In genomic region chr2:158497486-158497885, GRCh38 we compare ENCODE assay signal across 15 cellular contexts. TPM values are rescaled to one million over a fixed set of nuclear protein-coding genes. Genes with fewer than 3 reads are reported as not detected.
DNase-seq lines count a peak whose midpoint lies in the region; ATAC-seq, FAIRE-seq and TF ChIP-seq lines count a peak whose summit lies in the region.
"Had no signal": no experiment of that assay in that cellular context is flagged by ENCODE, and none has a peak within 500 bp of the region (broad histone marks: within the 10 kb centered on the region; RNA-seq: fewer than 3 reads in every experiment).

No MANE protein-coding gene starts in this region.

- FAIRE-seq in small intestine (lab: Jason Lieb, UNC), result no peak

- no peaks in the 10 kb centered on the region for H3K9me3 Mint-ChIP-seq in activated T-cell treated with anti-CD3 and anti-CD28 coated beads, Interleukin-2, amount 50 U/mL, for 72 hours
- H3K9me3 Mint-ChIP-seq in activated T-cell treated with anti-CD3 and anti-CD28 coated beads, Interleukin-2, amount 50 U/mL, for 24 hours, result no peaks in the 10 kb centered on the region
- H3K9me3 Mint-ChIP-seq in WTC11, result no peaks in the 10 kb centered on the region
- H3K9me3 Mint-ChIP-seq: activated T-helper 2 cell treated with anti-CD3 and anti-CD28 coated beads, Interferon-gamma antibody, Interleukin-2, Interleukin-4, amounts not matched to agents 10 μg/mL and 5 μg/mL and 100 μg/mL, durations not matched to agents 14 hours and 24 hours and 36 hours; T-cell had no signal

- CTCF ChIA-PET in WTC11 (lab: Charles Lee), result interaction anchor here (0.6 to 1.4 kb wide), 5 partner anchors 8 to 256 kb away, joined by 3 to 5 read pairs (median 3); no protein-coding TSS in a partner anchor

- no peak for DNase-seq in activated T-cell treated with anti-CD3 and anti-CD28 coated beads, Interleukin-2, amount 50 U/mL, for 72 hours
- DNase-seq in activated T-cell treated with anti-CD3 and anti-CD28 coated beads, Interleukin-2, amount 50 U/mL, for 24 hours, result no peak
- no peak for DNase-seq in WTC11 (ENCODE audit: low spot score)
- DNase-seq in small intestine, result peak; percentile 39
- DNase-seq in NK-92 treated with Interleukin-12 subunit alpha and Interleukin-12 subunit beta, amount 100 ng/mL, for 24 hours (lab: John Stamatoyannopoulos, UW), result no peak
- DNase-seq in SHP77 treated with DMSO at 0.1 percent for 48 hours (lab: John Stamatoyannopoulos, UW), result no peak
- DNase-seq: esophagus squamous epithelium; NCI-H2107; stimulated activated CD4-positive, alpha-beta T cell treated with anti-CD3 and anti-CD28 coated beads, Interleukin-15, amount 100 ng/mL, for 24 hours; T-cell; uterus had no signal

- H3K4me3 ChIP-seq in gastroesophageal sphincter (no peak overlapping the region), small intestine (ENCODE audit: low read depth in 1 of 2, low read length in 2 of 2) (no peak overlapping the region)
- H3K4me3 ChIP-seq: cardiac muscle cell, esophagus squamous epithelium, uterus had no signal

- TF ChIP-seq CTCF in WTC11 (IDR thresholded peaks at IDR 0.05) (no peak), gastroesophageal sphincter (IDR thresholded peaks at IDR 0.05) (no peak)

- POLR2A ChIA-PET in WTC11 (lab: Charles Lee), result interaction anchor here (0.7 kb wide), 1 partner anchor 40 kb away, joined by 3 read pairs; no protein-coding TSS in a partner anchor

- peaks cover 15 to 99% (median 18%) of the 10 kb centered on the region in 3 donors for H3K4me1 ChIP-seq in gastroesophageal sphincter
- no peaks in the 10 kb centered on the region for H3K4me1 ChIP-seq in small intestine (ENCODE audit: control insufficient read depth in 2 of 2, insufficient read depth in 1 of 2, low read depth in 1 of 2, low read length in 1 of 2)
- H3K4me1 ChIP-seq: uterus had no signal

- H3K27me3 ChIP-seq in gastroesophageal sphincter (no peaks in the 10 kb centered on the region), small intestine (ENCODE audit: control insufficient read depth in 2 of 2, insufficient read depth in 2 of 2, low read length in 2 of 2) (no peaks in the 10 kb centered on the region)
- H3K27me3 ChIP-seq: cardiac muscle cell, esophagus squamous epithelium, uterus had no signal

- peak; percentile 53 to 54 for ATAC-seq in activated T-cell treated with anti-CD3 and anti-CD28 coated beads, Interleukin-2, amount 50 U/mL, for 72 hours (replicated peaks in 1 of 2)
- no peak for ATAC-seq in WTC11
- no peak for ATAC-seq in gastroesophageal sphincter
- ATAC-seq in HG03175 (IDR thresholded peaks at IDR 0.05; ENCODE audit: unreplicated experiment), result no peak
- ATAC-seq: T-cell had no signal

- H3K36me3 ChIP-seq in gastroesophageal sphincter (no peaks in the 10 kb centered on the region), small intestine (ENCODE audit: control insufficient read depth in 2 of 2, insufficient read depth in 2 of 2, low read length in 2 of 2) (no peaks in the 10 kb centered on the region)
- H3K36me3 ChIP-seq: cardiac muscle cell, uterus had no signal

- WGBS in gastroesophageal sphincter (ENCODE audit: low coverage in 1 of 2), 2 donors, result 44 to 79% methylated on average over 1 of the region's 1 CpG
- 23 to 63% (median 31%) methylated on average over 1 of the region's 1 CpG for WGBS in small intestine, 3 donors

- TF ChIP-seq POLR2A in gastroesophageal sphincter (IDR thresholded peaks at IDR 0.05), result no peak

- H3K4me3 Mint-ChIP-seq in activated T-cell treated with anti-CD3 and anti-CD28 coated beads, Interleukin-2, amount 50 U/mL, for 72 hours, result no peak overlapping the region
- no peak overlapping the region for H3K4me3 Mint-ChIP-seq in activated T-cell treated with anti-CD3 and anti-CD28 coated beads, Interleukin-2, amount 50 U/mL, for 24 hours
- H3K4me3 Mint-ChIP-seq in WTC11, result no peak overlapping the region
- H3K4me3 Mint-ChIP-seq: T-cell had no signal

- no peaks in the 10 kb centered on the region for H3K36me3 Mint-ChIP-seq in activated T-cell treated with anti-CD3 and anti-CD28 coated beads, Interleukin-2, amount 50 U/mL, for 72 hours (ENCODE audit: insufficient read depth in 2 of 2)
- H3K36me3 Mint-ChIP-seq in activated T-cell treated with anti-CD3 and anti-CD28 coated beads, Interleukin-2, amount 50 U/mL, for 24 hours (ENCODE audit: low read depth), result peaks cover 9% of the 10 kb centered on the region
- no peaks in the 10 kb centered on the region for H3K36me3 Mint-ChIP-seq in WTC11

- H3K9me3 ChIP-seq in gastroesophageal sphincter (no peaks in the 10 kb centered on the region), small intestine (ENCODE audit: control insufficient read depth, low read depth) (no peaks in the 10 kb centered on the region)
- H3K9me3 ChIP-seq: esophagus squamous epithelium, uterus had no signal

- TF ChIP-seq EP300 in gastroesophageal sphincter (IDR thresholded peaks at IDR 0.05), result no peak

- peaks cover 25% of the 10 kb centered on the region for H3K4me1 Mint-ChIP-seq in activated T-cell treated with anti-CD3 and anti-CD28 coated beads, Interleukin-2, amount 50 U/mL, for 72 hours (ENCODE audit: low read depth)
- peaks cover 16% of the 10 kb centered on the region for H3K4me1 Mint-ChIP-seq in activated T-cell treated with anti-CD3 and anti-CD28 coated beads, Interleukin-2, amount 50 U/mL, for 24 hours (ENCODE audit: low read depth)
- peaks cover 42% of the 10 kb centered on the region for H3K4me1 Mint-ChIP-seq in WTC11

- H3K27ac Mint-ChIP-seq in activated T-cell treated with anti-CD3 and anti-CD28 coated beads, Interleukin-2, amount 50 U/mL, for 72 hours, result peak overlapping the region; percentile 13
- no peak overlapping the region for H3K27ac Mint-ChIP-seq in activated T-cell treated with anti-CD3 and anti-CD28 coated beads, Interleukin-2, amount 50 U/mL, for 24 hours
- H3K27ac Mint-ChIP-seq in WTC11, result peak overlapping the region; percentile 6
- H3K27ac Mint-ChIP-seq: activated T-helper 2 cell treated with anti-CD3 and anti-CD28 coated beads, Interferon-gamma antibody, Interleukin-2, Interleukin-4, amounts not matched to agents 10 μg/mL and 5 μg/mL and 100 μg/mL, durations not matched to agents 14 hours and 24 hours and 36 hours; T-cell had no signal

- H3K27ac ChIP-seq in gastroesophageal sphincter (peak overlapping the region; percentile 13 to 68 (median 16)), small intestine (ENCODE audit: low read depth in 1 of 2, low read length in 1 of 2) (no peak overlapping the region)
- H3K27ac ChIP-seq: cardiac muscle cell, uterus had no signal

- no peaks in the 10 kb centered on the region for H3K27me3 Mint-ChIP-seq in activated T-cell treated with anti-CD3 and anti-CD28 coated beads, Interleukin-2, amount 50 U/mL, for 72 hours (ENCODE audit: low read depth)
- no peaks in the 10 kb centered on the region for H3K27me3 Mint-ChIP-seq in activated T-cell treated with anti-CD3 and anti-CD28 coated beads, Interleukin-2, amount 50 U/mL, for 24 hours
- H3K27me3 Mint-ChIP-seq in WTC11 (ENCODE audit: low read depth), result no peaks in the 10 kb centered on the region
- H3K27me3 Mint-ChIP-seq: T-cell had no signal

TF ChIP-seq in WTC11, 78 proteins besides CTCF, POLR2A, EP300 and RAD21:
- TF ChIP-seq KAT7 (CRISPR knock-in tag; IDR thresholded peaks at IDR 0.05; ENCODE audit: borderline replicate concordance), result no peak
- TF ChIP-seq ETV6 (CRISPR knock-in tag; IDR thresholded peaks at IDR 0.05), result no peak
- TF ChIP-seq NR1H2 (CRISPR knock-in tag; IDR thresholded peaks at IDR 0.05), result no peak
TF ChIP-seq in WTC11: peak in this region for 0.

RNA-seq across cellular contexts. Expression of gene PKP4, which starts 40.7 kb away (rescaled TPM):
- 10 to 100 TPM; 36.0 to 41.3 TPM for total RNA-seq in activated T-cell treated with anti-CD3 and anti-CD28 coated beads, Interleukin-2, amount 50 U/mL, for 72 hours
- total RNA-seq in WTC11 (2021), result 66.3 to 78.9 TPM (median 69.3 TPM) in 3 replicates
- total RNA-seq in gastroesophageal sphincter, result 100 to 1,000 TPM in 2 of 4 donors, 10 to 100 TPM in 2; 58.2 to 115 (median 89.9) TPM
- 10 to 100 TPM; 16.8 to 24.1 (median 22.4) TPM for polyA plus RNA-seq in small intestine

RNA-seq across cellular contexts. Expression of gene CCDC148, which starts 40.9 kb away (rescaled TPM):
- total RNA-seq in activated T-cell treated with anti-CD3 and anti-CD28 coated beads, Interleukin-2, amount 50 U/mL, for 72 hours, result under 1 TPM in 1 of 2 donors, not detected in 1; 0.14 TPM
- total RNA-seq in WTC11 (2021) (1.7 to 2.1 TPM (median 1.9 TPM) in 3 replicates), gastroesophageal sphincter (1 to 10 TPM in 2 of 4 donors, under 1 TPM in 2; 0.78 to 1.6 (median 1.1) TPM)
- under 1 TPM in 1 of 3 donors, not detected in 2; 0.09 TPM for polyA plus RNA-seq in small intestine
- total RNA-seq: activated T-helper 2 cell treated with anti-CD3 and anti-CD28 coated beads, Interferon-gamma antibody, Interleukin-2, Interleukin-4, amounts not matched to agents 10 μg/mL and 5 μg/mL and 100 μg/mL, durations not matched to agents 14 hours and 24 hours and 36 hours; T-cell had no signal

Comparison
In these comparisons a context has a peak if more than half of its experiments do, and no peak if none do; other contexts are left out.
1. ATAC-seq: peak in activated T-cell treated with anti-CD3 and anti-CD28 coated beads, Interleukin-2, amount 50 U/mL, for 72 hours (2 of 2); none in WTC11 (single experiment), gastroesophageal sphincter (single experiment) and HG03175 (single experiment).
2. H3K27ac ChIP-seq: peak in gastroesophageal sphincter (4 of 4); none in small intestine (0 of 2).